Comparison of ENCODE assay signal across 19 cellular contexts in the genomic region with DNA sequence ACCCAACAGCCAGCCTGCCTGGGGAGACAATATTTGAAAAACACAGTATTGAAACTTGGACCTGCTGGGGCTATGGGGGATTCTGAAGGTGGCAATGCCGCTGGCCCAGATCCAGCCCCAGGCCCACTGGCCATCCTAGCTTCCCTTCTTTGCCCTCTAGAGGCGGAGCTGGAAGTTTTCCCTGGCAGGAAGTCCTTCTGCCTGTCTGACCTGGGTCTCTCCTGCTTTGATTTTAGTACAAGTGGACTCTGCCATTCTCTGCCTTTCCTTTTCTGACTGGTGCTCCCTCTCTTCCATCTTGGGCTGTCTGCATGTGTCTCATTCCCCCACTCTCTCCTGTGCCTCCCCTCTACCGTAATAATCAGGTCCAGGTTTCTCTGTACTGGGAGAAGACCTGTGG. TPM values are rescaled to one million over a fixed set of nuclear protein-coding genes. Genes with fewer than 3 reads are reported as not detected.
DNase-seq lines count a peak whose midpoint lies in the region; ATAC-seq and TF ChIP-seq lines count a peak whose summit lies in the region.
"Had no signal": no experiment of that assay in that cellular context is flagged by ENCODE, and none has a peak within 500 bp of the region (broad histone marks: within the 10 kb centered on the region; RNA-seq: fewer than 3 reads in every experiment).

No MANE protein-coding gene starts in this region.

- H3K4me3 ChIP-seq in right atrium auricular region (no peak overlapping the region), endodermal cell (ENCODE audit: low read length) (no peak overlapping the region), vagina (no peak overlapping the region)
- H3K4me3 ChIP-seq: mucosa of descending colon, ovary had no signal

- H3K4me1 ChIP-seq in right atrium auricular region (peaks cover 0 to 75% of the 10 kb centered on the region in 2 donors), endodermal cell (ENCODE audit: control insufficient read depth, insufficient read depth, low read length) (peaks cover 29% of the 10 kb centered on the region), vagina (peaks cover 84% of the 10 kb centered on the region)

- POLR2A ChIA-PET in activated CD4-positive, alpha-beta T cell treated with anti-CD3 and anti-CD28 coated beads for 36 hours (lab: Charles Lee), result no interaction called here

- WGBS in endodermal cell (ENCODE audit: insufficient coverage in 1 of 2, insufficient read length in 1 of 2), 2 experiments, result 80 to 100% methylated on average over 2 to 3 of the region's 3 CpGs

- no peak overlapping the region for H3K9ac ChIP-seq in endodermal cell (ENCODE audit: extremely low read depth, low read length, poor library complexity, severe bottlenecking)

- intact Hi-C loops in cardiac septum (cut with DNase I), result no loop called here
- intact Hi-C loops in vagina (cut with DNase I), result no loop called here
- intact Hi-C loops in activated CD4-positive, alpha-beta T cell treated with anti-CD3 and anti-CD28 coated beads for 36 hours (cut with DNase I, micrococcal nuclease), result loop anchor here in 1 of 2 experiments (10.0 kb wide), 1 partner anchor 604 kb away; a partner anchor contains a TSS
- intact Hi-C loops in activated CD4-positive, alpha-beta T cell treated with anti-CD3 and anti-CD28 coated beads, Interleukin-2, amount 10 ng/mL, durations not matched to agents 24 days and 14 days (cut with micrococcal nuclease), result no loop called here
- intact Hi-C loops in sciatic nerve (cut with DNase I), result no loop called here

- ATAC-seq in activated CD4-positive, alpha-beta T cell treated with anti-CD3 and anti-CD28 coated beads for 36 hours, result no peak
- ATAC-seq in sciatic nerve, result no peak
- ATAC-seq: activated CD8-positive, alpha-beta memory T cell treated with anti-CD3 and anti-CD28 coated beads, Interleukin-2, amount 10 ng/mL, durations not matched to agents 7 days and 5 days; mucosa of descending colon; T-cell had no signal

- H3K4me3 Mint-ChIP-seq in endodermal cell (no peak overlapping the region), nephron progenitor cell (peak overlapping the region; percentile 94)
- H3K4me3 Mint-ChIP-seq in activated CD4-positive, alpha-beta T cell treated with anti-CD3 and anti-CD28 coated beads for 36 hours, result no peak overlapping the region
- H3K4me3 Mint-ChIP-seq in activated CD4-positive, alpha-beta T cell treated with anti-CD3 and anti-CD28 coated beads, Interleukin-2, amount 10 ng/mL, durations not matched to agents 24 days and 14 days, result no peak overlapping the region
- H3K4me3 Mint-ChIP-seq: activated CD8-positive, alpha-beta memory T cell treated with anti-CD3 and anti-CD28 coated beads, Interleukin-2, amount 10 ng/mL, durations not matched to agents 7 days and 5 days; immature natural killer cell; T-cell had no signal

- peak overlapping the region; percentile 74 for H3K27ac Mint-ChIP-seq in endodermal cell
- H3K27ac Mint-ChIP-seq in nephron progenitor cell, result peak overlapping the region; percentile 85
- H3K27ac Mint-ChIP-seq in activated CD4-positive, alpha-beta T cell treated with anti-CD3 and anti-CD28 coated beads for 36 hours, result no peak overlapping the region
- no peak overlapping the region for H3K27ac Mint-ChIP-seq in activated CD4-positive, alpha-beta T cell treated with anti-CD3 and anti-CD28 coated beads, Interleukin-2, amount 10 ng/mL, durations not matched to agents 24 days and 14 days
- H3K27ac Mint-ChIP-seq: activated CD8-positive, alpha-beta memory T cell treated with anti-CD3 and anti-CD28 coated beads, Interleukin-2, amount 10 ng/mL, durations not matched to agents 7 days and 5 days; immature natural killer cell; T-cell had no signal

- H3K27ac ChIP-seq in right atrium auricular region (peak overlapping the region; percentile 25 to 67), endodermal cell (ENCODE audit: low read depth, low read length) (no peak overlapping the region), vagina (peak overlapping the region; percentile 86)
- H3K27ac ChIP-seq: ovary had no signal

- H3K9me3 ChIP-seq in right atrium auricular region (no peaks in the 10 kb centered on the region), endodermal cell (ENCODE audit: control insufficient read depth, low read length) (no peaks in the 10 kb centered on the region), vagina (no peaks in the 10 kb centered on the region)
- H3K9me3 ChIP-seq: mucosa of descending colon, ovary had no signal

- H3K36me3 ChIP-seq in right atrium auricular region (no peaks in the 10 kb centered on the region), endodermal cell (ENCODE audit: control insufficient read depth, insufficient read depth, low read length) (no peaks in the 10 kb centered on the region), vagina (no peaks in the 10 kb centered on the region)
- H3K36me3 ChIP-seq: ovary had no signal

- no peak for TF ChIP-seq POLR2A in vagina (IDR thresholded peaks at IDR 0.05)

- H3K27me3 ChIP-seq in right atrium auricular region (no peaks in the 10 kb centered on the region), endodermal cell (ENCODE audit: control insufficient read depth, insufficient read depth, low read length, poor library complexity, severe bottlenecking) (peaks cover 16% of the 10 kb centered on the region), vagina (no peaks in the 10 kb centered on the region)
- H3K27me3 ChIP-seq: ovary had no signal

- TF ChIP-seq CTCF in right atrium auricular region (IDR thresholded peaks at IDR 0.05) (no peak), endodermal cell (conservative IDR thresholded peaks at IDR 0.05) (peak; percentile 36), nephron progenitor cell (IDR thresholded peaks at IDR 0.05) (no peak), vagina (IDR thresholded peaks at IDR 0.05) (no peak)

- no peak for DNase-seq in right atrium auricular region (ENCODE audit: low spot score)
- no peak for DNase-seq in cardiac septum (ENCODE audit: low spot score)
- DNase-seq in endodermal cell, result no peak
- DNase-seq in nephron progenitor cell, result no peak
- no peak for DNase-seq in vagina (ENCODE audit: extremely low spot score in 2 of 2)
- no peak for DNase-seq in activated CD4-positive, alpha-beta T cell treated with anti-CD3 and anti-CD28 coated beads for 36 hours
- DNase-seq in activated CD4-positive, alpha-beta T cell treated with anti-CD3 and anti-CD28 coated beads, Interleukin-2, amount 10 ng/mL, durations not matched to agents 24 days and 14 days, result no peak
- DNase-seq in sciatic nerve (ENCODE audit: low spot score), result no peak
- DNase-seq: activated CD8-positive, alpha-beta memory T cell treated with anti-CD3 and anti-CD28 coated beads, Interleukin-2, amount 10 ng/mL, durations not matched to agents 7 days and 5 days; effector CD8-positive, alpha-beta T cell; GDM1; immature natural killer cell; mucosa of descending colon; NCI-H1930; NCI-H524 treated with DMSO at 0.1 percent for 48 hours; ovary; T-cell had no signal

- H3K4me1 Mint-ChIP-seq in endodermal cell (peaks cover 57% of the 10 kb centered on the region), nephron progenitor cell (peaks cover 81% of the 10 kb centered on the region)
- H3K4me1 Mint-ChIP-seq in activated CD4-positive, alpha-beta T cell treated with anti-CD3 and anti-CD28 coated beads for 36 hours, result peaks cover 8% of the 10 kb centered on the region
- peaks cover 9% of the 10 kb centered on the region for H3K4me1 Mint-ChIP-seq in activated CD4-positive, alpha-beta T cell treated with anti-CD3 and anti-CD28 coated beads, Interleukin-2, amount 10 ng/mL, durations not matched to agents 24 days and 14 days

- H3K9me3 Mint-ChIP-seq in endodermal cell (no peaks in the 10 kb centered on the region), nephron progenitor cell (no peaks in the 10 kb centered on the region)
- H3K9me3 Mint-ChIP-seq in activated CD4-positive, alpha-beta T cell treated with anti-CD3 and anti-CD28 coated beads for 36 hours (ENCODE audit: low read depth), result no peaks in the 10 kb centered on the region
- no peaks in the 10 kb centered on the region for H3K9me3 Mint-ChIP-seq in activated CD4-positive, alpha-beta T cell treated with anti-CD3 and anti-CD28 coated beads, Interleukin-2, amount 10 ng/mL, durations not matched to agents 24 days and 14 days
- H3K9me3 Mint-ChIP-seq: immature natural killer cell, T-cell had no signal

- H3K27me3 Mint-ChIP-seq in endodermal cell (ENCODE audit: insufficient read depth) (peaks cover 6% of the 10 kb centered on the region), nephron progenitor cell (ENCODE audit: low read depth, poor library complexity) (peaks cover 4% of the 10 kb centered on the region)
- peaks cover 21% of the 10 kb centered on the region for H3K27me3 Mint-ChIP-seq in activated CD4-positive, alpha-beta T cell treated with anti-CD3 and anti-CD28 coated beads for 36 hours
- peaks cover 37% of the 10 kb centered on the region for H3K27me3 Mint-ChIP-seq in activated CD4-positive, alpha-beta T cell treated with anti-CD3 and anti-CD28 coated beads, Interleukin-2, amount 10 ng/mL, durations not matched to agents 24 days and 14 days

- H3K36me3 Mint-ChIP-seq in endodermal cell (ENCODE audit: low read depth) (peaks cover 6% of the 10 kb centered on the region), nephron progenitor cell (ENCODE audit: low read depth) (peaks cover 34% of the 10 kb centered on the region)
- H3K36me3 Mint-ChIP-seq in activated CD4-positive, alpha-beta T cell treated with anti-CD3 and anti-CD28 coated beads for 36 hours (ENCODE audit: low read depth), result no peaks in the 10 kb centered on the region
- no peaks in the 10 kb centered on the region for H3K36me3 Mint-ChIP-seq in activated CD4-positive, alpha-beta T cell treated with anti-CD3 and anti-CD28 coated beads, Interleukin-2, amount 10 ng/mL, durations not matched to agents 24 days and 14 days (ENCODE audit: low read depth)
- H3K36me3 Mint-ChIP-seq: activated CD8-positive, alpha-beta memory T cell treated with anti-CD3 and anti-CD28 coated beads, Interleukin-2, amount 10 ng/mL, durations not matched to agents 7 days and 5 days; immature natural killer cell; T-cell had no signal

- CTCF ChIA-PET in activated CD4-positive, alpha-beta T cell treated with anti-CD3 and anti-CD28 coated beads for 36 hours (lab: Charles Lee), result interaction anchor here (0.7 to 1.0 kb wide), 2 partner anchors 14 to 47 kb away, joined by 3 to 4 read pairs; no protein-coding TSS in a partner anchor

RNA-seq across cellular contexts. Expression of a gene that starts 3.6 kb away (rescaled TPM):
- 10 to 100 TPM in 1 of 2 donors, 1 to 10 TPM in 1; 6.3 to 18.7 TPM for total RNA-seq in right atrium auricular region
- total RNA-seq in cardiac septum, result 10.0 TPM
- 10 to 100 TPM; 44.8 to 63.2 TPM for total RNA-seq in endodermal cell
- polyA plus RNA-seq in endodermal cell (2013, experiment 1 of 2), result 32.1 TPM
- polyA plus RNA-seq in endodermal cell (2013, experiment 2 of 2), result 33.4 TPM
- total RNA-seq in vagina, result 78.1 TPM
- under 1 TPM; 0.25 to 0.46 TPM for total RNA-seq in activated CD4-positive, alpha-beta T cell treated with anti-CD3 and anti-CD28 coated beads for 36 hours
- total RNA-seq in activated CD4-positive, alpha-beta T cell treated with anti-CD3 and anti-CD28 coated beads, Interleukin-2, amount 10 ng/mL, durations not matched to agents 24 days and 14 days, result 0.14 and 0.31 TPM in 2 replicates
- total RNA-seq in sciatic nerve, result 29.3 TPM
- polyA plus RNA-seq: immature natural killer cell had no signal

RNA-seq across cellular contexts. Expression of a gene that starts 32.7 kb away (rescaled TPM):
- total RNA-seq in right atrium auricular region, result not detected
- not detected for total RNA-seq in cardiac septum
- 1 to 10 TPM in 1 of 2 donors, under 1 TPM in 1; 0.42 to 1.2 TPM for total RNA-seq in endodermal cell
- 0.11 TPM for polyA plus RNA-seq in endodermal cell (2013, experiment 1 of 2)
- 0.12 TPM for polyA plus RNA-seq in endodermal cell (2013, experiment 2 of 2)
- total RNA-seq in vagina, result not detected
- total RNA-seq in activated CD4-positive, alpha-beta T cell treated with anti-CD3 and anti-CD28 coated beads for 36 hours, result under 1 TPM in 1 of 2 experiments, not detected in 1; 0.14 TPM
- total RNA-seq in activated CD4-positive, alpha-beta T cell treated with anti-CD3 and anti-CD28 coated beads, Interleukin-2, amount 10 ng/mL, durations not matched to agents 24 days and 14 days, result not detected in 2 replicates
- not detected for total RNA-seq in sciatic nerve
- total RNA-seq: activated CD8-positive, alpha-beta memory T cell treated with anti-CD3 and anti-CD28 coated beads, Interleukin-2, amount 10 ng/mL, durations not matched to agents 7 days and 5 days; frontal cortex; mucosa of descending colon; ovary; subcutaneous adipose tissue had no signal
- polyA plus RNA-seq: immature natural killer cell, ovary had no signal

RNA-seq across cellular contexts. Expression of a gene that starts 46.3 kb away (rescaled TPM):
- total RNA-seq in right atrium auricular region, result 1 to 10 TPM; 2.4 to 7.9 TPM
- 6.6 TPM for total RNA-seq in cardiac septum
- 1 to 10 TPM; 1.5 to 1.9 TPM for total RNA-seq in endodermal cell
- 4.4 TPM for polyA plus RNA-seq in endodermal cell (2013, experiment 1 of 2)
- polyA plus RNA-seq in endodermal cell (2013, experiment 2 of 2), result 4.3 TPM
- 2.0 TPM for total RNA-seq in vagina
- total RNA-seq in activated CD4-positive, alpha-beta T cell treated with anti-CD3 and anti-CD28 coated beads for 36 hours, result under 1 TPM in 1 of 2 experiments, not detected in 1; 0.12 TPM
- total RNA-seq in activated CD4-positive, alpha-beta T cell treated with anti-CD3 and anti-CD28 coated beads, Interleukin-2, amount 10 ng/mL, durations not matched to agents 24 days and 14 days, result not detected in 2 replicates
- 2.5 TPM for total RNA-seq in sciatic nerve
- total RNA-seq: activated CD8-positive, alpha-beta memory T cell treated with anti-CD3 and anti-CD28 coated beads, Interleukin-2, amount 10 ng/mL, durations not matched to agents 7 days and 5 days; subcutaneous adipose tissue had no signal
- polyA plus RNA-seq: immature natural killer cell had no signal

Comparison
In these comparisons a context has a peak if more than half of its experiments do, and no peak if none do; other contexts are left out.
1. H3K27ac Mint-ChIP-seq: peak in endodermal cell (single experiment) and nephron progenitor cell (single experiment); none in activated CD4-positive, alpha-beta T cell treated with anti-CD3 and anti-CD28 coated beads for 36 hours (single experiment) and activated CD4-positive, alpha-beta T cell treated with anti-CD3 and anti-CD28 coated beads, Interleukin-2, amount 10 ng/mL, durations not matched to agents 24 days and 14 days (single experiment).